27 cellular contexts compared by ENCODE assay signal in the genomic region with DNA sequence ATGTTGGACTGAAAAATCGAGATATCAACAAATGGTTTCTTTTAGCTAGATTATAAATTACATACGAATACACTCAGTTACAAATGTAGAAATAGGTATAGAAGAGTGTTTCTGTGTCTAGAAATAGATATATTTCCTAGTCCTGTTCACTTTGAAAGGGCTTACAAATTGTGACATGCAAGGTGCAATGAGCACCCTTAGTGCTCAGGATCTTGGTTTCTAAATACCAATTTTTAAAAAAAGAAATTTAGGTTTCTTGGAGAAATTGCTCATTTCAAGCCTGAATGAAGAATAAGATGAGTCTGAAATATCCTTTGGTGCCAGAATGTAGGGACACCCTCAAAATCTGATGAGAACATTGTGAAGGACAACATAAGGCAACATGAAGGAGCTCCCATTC.
"Had no signal": no experiment of that assay in that cellular context is flagged by ENCODE, and none has a peak within 500 bp of the region (broad histone marks: within the 10 kb centered on the region; RNA-seq: fewer than 3 reads in every experiment).

No MANE protein-coding gene starts in this region.

- ATAC-seq: stimulated activated effector memory CD8-positive, alpha-beta T cell treated with anti-CD3 and anti-CD28 coated beads, Interleukin-12 subunit alpha, Interleukin-12 subunit beta, amount 100 ng/mL, for 72 hours; stimulated activated memory B cell treated with anti-CD40 and anti-IgM and Interleukin-4, amounts not matched to agents 10 μg/mL and 1 μg/mL and 100 μg/mL, for 72 hours; stimulated activated naive B cell treated with anti-CD40 and anti-IgM and Interleukin-4, amounts not matched to agents 10 μg/mL and 1 μg/mL and 100 μg/mL, for 72 hours; stimulated activated naive CD8-positive, alpha-beta T cell treated with anti-CD3 and anti-CD28 coated beads, Interleukin-15, Interleukin-2, amounts not matched to agents 100 U/mL and 50 U/mL, for 24 hours; upper lobe of right lung had no signal

- H3K36me3 ChIP-seq: stomach, suprapubic skin, thoracic aorta, thyroid gland, tibial artery, transverse colon, upper lobe of left lung, upper lobe of right lung, uterus, vagina had no signal

- H3K4me3 ChIP-seq: stomach, suprapubic skin, testis, thoracic aorta, thyroid gland, tibial artery, tibial nerve, transverse colon, upper lobe of left lung, upper lobe of right lung, uterus had no signal

- H3K27ac Mint-ChIP-seq: stimulated activated effector memory CD8-positive, alpha-beta T cell treated with anti-CD3 and anti-CD28 coated beads, Interleukin-12 subunit alpha, Interleukin-12 subunit beta, amount 100 ng/mL, for 72 hours; stimulated activated memory B cell treated with anti-CD40 and anti-IgM and Interleukin-4, amounts not matched to agents 10 μg/mL and 1 μg/mL and 100 μg/mL, for 72 hours; stimulated activated naive B cell treated with anti-CD40 and anti-IgM and Interleukin-4, amounts not matched to agents 10 μg/mL and 1 μg/mL and 100 μg/mL, for 72 hours; stimulated activated naive CD8-positive, alpha-beta T cell treated with anti-CD3 and anti-CD28 coated beads, Interleukin-15, Interleukin-2, amounts not matched to agents 100 ng/mL and 50 ng/mL, for 24 hours; type B pancreatic cell had no signal

- H3K27me3 ChIP-seq: stomach, suprapubic skin, testis, thyroid gland, tibial artery, tibial nerve, transverse colon, upper lobe of left lung, upper lobe of right lung, uterus, vagina had no signal

- H3K9me3 ChIP-seq: suprapubic skin, testis, thoracic aorta, thyroid gland, upper lobe of right lung, uterus had no signal

- H3K27me3 Mint-ChIP-seq: stimulated activated memory B cell treated with anti-CD40 and anti-IgM and Interleukin-4, amounts not matched to agents 10 μg/mL and 1 μg/mL and 100 μg/mL, for 72 hours; stimulated activated naive B cell treated with anti-CD40 and anti-IgM and Interleukin-4, amounts not matched to agents 10 μg/mL and 1 μg/mL and 100 μg/mL, for 72 hours; stimulated activated naive CD8-positive, alpha-beta T cell treated with anti-CD3 and anti-CD28 coated beads, Interleukin-15, Interleukin-2, amounts not matched to agents 100 ng/mL and 50 ng/mL, for 24 hours; type B pancreatic cell had no signal

- H3K4me3 Mint-ChIP-seq: stimulated activated effector memory CD8-positive, alpha-beta T cell treated with anti-CD3 and anti-CD28 coated beads, Interleukin-12 subunit alpha, Interleukin-12 subunit beta, amount 100 ng/mL, for 72 hours; stimulated activated memory B cell treated with anti-CD40 and anti-IgM and Interleukin-4, amounts not matched to agents 10 μg/mL and 1 μg/mL and 100 μg/mL, for 72 hours; stimulated activated naive B cell treated with anti-CD40 and anti-IgM and Interleukin-4, amounts not matched to agents 10 μg/mL and 1 μg/mL and 100 μg/mL, for 72 hours; stimulated activated naive CD8-positive, alpha-beta T cell treated with anti-CD3 and anti-CD28 coated beads, Interleukin-15, Interleukin-2, amounts not matched to agents 100 ng/mL and 50 ng/mL, for 24 hours; type B pancreatic cell had no signal

- DNase-seq: stimulated activated CD4-positive, alpha-beta T cell treated with anti-CD3 and anti-CD28 coated beads, Interleukin-2, amount 100 ng/mL, for 48 hours; stimulated activated CD4-positive, alpha-beta T cell treated with anti-CD3 and anti-CD28 coated beads, Interleukin-4, amount 100 ng/mL, for 1 hour; stimulated activated CD4-positive, alpha-beta T cell treated with anti-CD3 and anti-CD28 coated beads, Interleukin-4, amount 100 ng/mL, for 24 hours; stimulated activated CD4-positive, alpha-beta T cell treated with anti-CD3 and anti-CD28 coated beads, Interleukin-4, amount 100 ng/mL, for 4 hours; stimulated activated CD8-positive, alpha-beta memory T cell treated with anti-CD3 and anti-CD28 coated beads, Interleukin-4, amount 100 ng/mL, for 48 hours; stimulated activated naive B cell treated with anti-CD40 and anti-IgM and Interleukin-4, amounts not matched to agents 10 μg/mL and 1 μg/mL and 100 μg/mL, for 72 hours; stimulated activated naive CD4-positive, alpha-beta T cell; stimulated activated naive CD4-positive, alpha-beta T cell treated with Interleukin-2 at 50 U/mL for 16 hours; stimulated activated naive CD8-positive, alpha-beta T cell treated with anti-CD3 and anti-CD28 coated beads, Interleukin-15, Interleukin-2, amounts not matched to agents 100 U/mL and 50 U/mL, for 24 hours; stomach; substantia nigra; testis; thyroid gland; tibial artery; transverse colon; upper lobe of left lung; upper lobe of right lung; uterus had no signal

- H3K4me1 Mint-ChIP-seq: stimulated activated memory B cell treated with anti-CD40 and anti-IgM and Interleukin-4, amounts not matched to agents 10 μg/mL and 1 μg/mL and 100 μg/mL, for 72 hours had no signal

- H3K36me3 Mint-ChIP-seq: stimulated activated effector memory CD8-positive, alpha-beta T cell treated with anti-CD3 and anti-CD28 coated beads, Interleukin-12 subunit alpha, Interleukin-12 subunit beta, amount 100 ng/mL, for 72 hours; stimulated activated memory B cell treated with anti-CD40 and anti-IgM and Interleukin-4, amounts not matched to agents 10 μg/mL and 1 μg/mL and 100 μg/mL, for 72 hours; stimulated activated naive B cell treated with anti-CD40 and anti-IgM and Interleukin-4, amounts not matched to agents 10 μg/mL and 1 μg/mL and 100 μg/mL, for 72 hours; type B pancreatic cell had no signal

- FAIRE-seq: urothelium cell line had no signal

- H3K27ac ChIP-seq: stomach, suprapubic skin, testis, thoracic aorta, thyroid gland, tibial artery, tibial nerve, transverse colon, upper lobe of left lung, upper lobe of right lung, uterus, vagina had no signal

- H3K4me1 ChIP-seq: stomach, suprapubic skin, testis, thyroid gland, tibial artery, tibial nerve, transverse colon, upper lobe of left lung, upper lobe of right lung, uterus, vagina had no signal
